In genomic region chr2:97911922-97912575, GRCh38 we compare ENCODE assay signal across 1 cellular context.
TF ChIP-seq lines count a peak whose summit lies in the region.

No MANE protein-coding gene starts in this region.

TF ChIP-seq in GM12878, 131 proteins besides CTCF, POLR2A, EP300 and RAD21 (continued from another document):
- peak; percentile 57; the same call in 1 of the 2 replicates for TF ChIP-seq RUNX3 (IDR thresholded peaks at IDR 0.05; ENCODE audit: low read length)
- peak; percentile 23; the same call in 1 of the 2 replicates for TF ChIP-seq SPI1 (IDR thresholded peaks at IDR 0.05; ENCODE audit: borderline replicate concordance, insufficient read depth, low read depth, low read length)
- TF ChIP-seq MEF2B (IDR thresholded peaks at IDR 0.05; ENCODE audit: partially characterized antibody, poor library complexity, severe bottlenecking): peak; percentile 61
- TF ChIP-seq RBBP5 (conservative IDR thresholded peaks at IDR 0.05): no peak
- TF ChIP-seq ELK1 (IDR thresholded peaks at IDR 0.05; ENCODE audit: low read depth, low read length): no peak
- TF ChIP-seq JUNB (IDR thresholded peaks at IDR 0.05): peak; percentile 59
